ENCODE assay signal across 2 cellular contexts in the genomic region with DNA sequence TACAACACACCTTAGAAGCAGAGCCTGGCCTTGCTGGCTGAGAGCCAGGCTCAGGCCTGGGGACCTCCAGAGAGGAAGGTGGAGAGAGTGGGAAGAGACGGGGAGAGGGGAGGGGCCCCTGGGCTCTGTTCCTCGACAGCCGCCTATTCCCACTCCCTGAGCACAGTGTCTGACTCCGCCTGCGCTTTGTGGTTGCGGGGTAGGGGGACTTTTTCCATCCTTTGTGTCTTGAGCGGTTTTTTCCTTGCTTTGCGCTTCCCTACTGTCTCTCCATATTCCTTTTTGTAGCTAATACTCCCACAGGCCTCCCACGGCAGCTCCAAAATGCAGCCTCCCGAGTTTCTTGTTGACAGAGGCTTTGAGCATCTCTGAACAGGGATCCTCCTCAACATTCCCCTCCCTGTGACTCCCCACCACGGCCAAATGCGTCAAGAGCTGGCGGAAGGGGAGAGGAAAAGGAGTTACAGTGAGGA.
TF ChIP-seq lines count a peak whose summit lies in the region.

No MANE protein-coding gene starts in this region.

TF ChIP-seq in GM23338, 12 proteins besides CTCF, POLR2A, EP300 and RAD21:
- TF ChIP-seq, protein P1, sequence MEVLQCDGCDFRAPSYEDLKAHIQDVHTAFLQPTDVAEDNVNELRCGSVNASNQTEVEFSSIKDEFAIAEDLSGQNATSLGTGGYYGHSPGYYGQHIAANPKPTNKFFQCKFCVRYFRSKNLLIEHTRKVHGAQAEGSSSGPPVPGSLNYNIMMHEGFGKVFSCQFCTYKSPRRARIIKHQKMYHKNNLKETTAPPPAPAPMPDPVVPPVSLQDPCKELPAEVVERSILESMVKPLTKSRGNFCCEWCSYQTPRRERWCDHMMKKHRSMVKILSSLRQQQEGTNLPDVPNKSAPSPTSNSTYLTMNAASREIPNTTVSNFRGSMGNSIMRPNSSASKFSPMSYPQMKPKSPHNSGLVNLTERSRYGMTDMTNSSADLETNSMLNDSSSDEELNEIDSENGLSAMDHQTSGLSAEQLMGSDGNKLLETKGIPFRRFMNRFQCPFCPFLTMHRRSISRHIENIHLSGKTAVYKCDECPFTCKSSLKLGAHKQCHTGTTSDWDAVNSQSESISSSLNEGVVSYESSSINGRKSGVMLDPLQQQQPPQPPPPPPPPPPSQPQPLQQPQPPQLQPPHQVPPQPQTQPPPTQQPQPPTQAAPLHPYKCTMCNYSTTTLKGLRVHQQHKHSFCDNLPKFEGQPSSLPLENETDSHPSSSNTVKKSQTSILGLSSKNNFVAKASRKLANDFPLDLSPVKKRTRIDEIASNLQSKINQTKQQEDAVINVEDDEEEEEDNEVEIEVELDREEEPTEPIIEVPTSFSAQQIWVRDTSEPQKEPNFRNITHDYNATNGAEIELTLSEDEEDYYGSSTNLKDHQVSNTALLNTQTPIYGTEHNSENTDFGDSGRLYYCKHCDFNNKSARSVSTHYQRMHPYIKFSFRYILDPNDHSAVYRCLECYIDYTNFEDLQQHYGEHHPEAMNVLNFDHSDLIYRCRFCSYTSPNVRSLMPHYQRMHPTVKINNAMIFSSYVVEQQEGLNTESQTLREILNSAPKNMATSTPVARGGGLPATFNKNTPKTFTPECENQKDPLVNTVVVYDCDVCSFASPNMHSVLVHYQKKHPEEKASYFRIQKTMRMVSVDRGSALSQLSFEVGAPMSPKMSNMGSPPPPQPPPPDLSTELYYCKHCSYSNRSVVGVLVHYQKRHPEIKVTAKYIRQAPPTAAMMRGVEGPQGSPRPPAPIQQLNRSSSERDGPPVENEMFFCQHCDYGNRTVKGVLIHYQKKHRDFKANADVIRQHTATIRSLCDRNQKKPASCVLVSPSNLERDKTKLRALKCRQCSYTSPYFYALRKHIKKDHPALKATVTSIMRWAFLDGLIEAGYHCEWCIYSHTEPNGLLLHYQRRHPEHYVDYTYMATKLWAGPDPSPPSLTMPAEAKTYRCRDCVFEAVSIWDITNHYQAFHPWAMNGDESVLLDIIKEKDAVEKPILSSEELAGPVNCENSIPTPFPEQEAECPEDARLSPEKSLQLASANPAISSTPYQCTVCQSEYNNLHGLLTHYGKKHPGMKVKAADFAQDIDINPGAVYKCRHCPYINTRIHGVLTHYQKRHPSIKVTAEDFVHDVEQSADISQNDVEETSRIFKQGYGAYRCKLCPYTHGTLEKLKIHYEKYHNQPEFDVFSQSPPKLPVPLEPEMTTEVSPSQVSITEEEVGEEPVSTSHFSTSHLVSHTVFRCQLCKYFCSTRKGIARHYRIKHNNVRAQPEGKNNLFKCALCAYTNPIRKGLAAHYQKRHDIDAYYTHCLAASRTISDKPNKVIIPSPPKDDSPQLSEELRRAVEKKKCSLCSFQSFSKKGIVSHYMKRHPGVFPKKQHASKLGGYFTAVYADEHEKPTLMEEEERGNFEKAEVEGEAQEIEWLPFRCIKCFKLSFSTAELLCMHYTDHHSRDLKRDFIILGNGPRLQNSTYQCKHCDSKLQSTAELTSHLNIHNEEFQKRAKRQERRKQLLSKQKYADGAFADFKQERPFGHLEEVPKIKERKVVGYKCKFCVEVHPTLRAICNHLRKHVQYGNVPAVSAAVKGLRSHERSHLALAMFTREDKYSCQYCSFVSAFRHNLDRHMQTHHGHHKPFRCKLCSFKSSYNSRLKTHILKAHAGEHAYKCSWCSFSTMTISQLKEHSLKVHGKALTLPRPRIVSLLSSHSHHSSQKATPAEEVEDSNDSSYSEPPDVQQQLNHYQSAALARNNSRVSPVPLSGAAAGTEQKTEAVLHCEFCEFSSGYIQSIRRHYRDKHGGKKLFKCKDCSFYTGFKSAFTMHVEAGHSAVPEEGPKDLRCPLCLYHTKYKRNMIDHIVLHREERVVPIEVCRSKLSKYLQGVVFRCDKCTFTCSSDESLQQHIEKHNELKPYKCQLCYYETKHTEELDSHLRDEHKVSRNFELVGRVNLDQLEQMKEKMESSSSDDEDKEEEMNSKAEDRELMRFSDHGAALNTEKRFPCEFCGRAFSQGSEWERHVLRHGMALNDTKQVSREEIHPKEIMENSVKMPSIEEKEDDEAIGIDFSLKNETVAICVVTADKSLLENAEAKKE (CRISPR knock-in tag; IDR thresholded peaks at IDR 0.05): no peak
- no peak for TF ChIP-seq EZH2 (IDR thresholded peaks at IDR 0.05; ENCODE audit: low read depth, unreplicated experiment)
- no peak for TF ChIP-seq NANOG (IDR thresholded peaks at IDR 0.05; ENCODE audit: borderline replicate concordance)
- no peak for TF ChIP-seq STAT1 (IDR thresholded peaks at IDR 0.05; ENCODE audit: unreplicated experiment)
- no peak for TF ChIP-seq ZNF331 (CRISPR knock-in tag; IDR thresholded peaks at IDR 0.05; ENCODE audit: low read depth)
- TF ChIP-seq, protein P2, sequence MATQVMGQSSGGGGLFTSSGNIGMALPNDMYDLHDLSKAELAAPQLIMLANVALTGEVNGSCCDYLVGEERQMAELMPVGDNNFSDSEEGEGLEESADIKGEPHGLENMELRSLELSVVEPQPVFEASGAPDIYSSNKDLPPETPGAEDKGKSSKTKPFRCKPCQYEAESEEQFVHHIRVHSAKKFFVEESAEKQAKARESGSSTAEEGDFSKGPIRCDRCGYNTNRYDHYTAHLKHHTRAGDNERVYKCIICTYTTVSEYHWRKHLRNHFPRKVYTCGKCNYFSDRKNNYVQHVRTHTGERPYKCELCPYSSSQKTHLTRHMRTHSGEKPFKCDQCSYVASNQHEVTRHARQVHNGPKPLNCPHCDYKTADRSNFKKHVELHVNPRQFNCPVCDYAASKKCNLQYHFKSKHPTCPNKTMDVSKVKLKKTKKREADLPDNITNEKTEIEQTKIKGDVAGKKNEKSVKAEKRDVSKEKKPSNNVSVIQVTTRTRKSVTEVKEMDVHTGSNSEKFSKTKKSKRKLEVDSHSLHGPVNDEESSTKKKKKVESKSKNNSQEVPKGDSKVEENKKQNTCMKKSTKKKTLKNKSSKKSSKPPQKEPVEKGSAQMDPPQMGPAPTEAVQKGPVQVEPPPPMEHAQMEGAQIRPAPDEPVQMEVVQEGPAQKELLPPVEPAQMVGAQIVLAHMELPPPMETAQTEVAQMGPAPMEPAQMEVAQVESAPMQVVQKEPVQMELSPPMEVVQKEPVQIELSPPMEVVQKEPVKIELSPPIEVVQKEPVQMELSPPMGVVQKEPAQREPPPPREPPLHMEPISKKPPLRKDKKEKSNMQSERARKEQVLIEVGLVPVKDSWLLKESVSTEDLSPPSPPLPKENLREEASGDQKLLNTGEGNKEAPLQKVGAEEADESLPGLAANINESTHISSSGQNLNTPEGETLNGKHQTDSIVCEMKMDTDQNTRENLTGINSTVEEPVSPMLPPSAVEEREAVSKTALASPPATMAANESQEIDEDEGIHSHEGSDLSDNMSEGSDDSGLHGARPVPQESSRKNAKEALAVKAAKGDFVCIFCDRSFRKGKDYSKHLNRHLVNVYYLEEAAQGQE (IDR thresholded peaks at IDR 0.05; ENCODE audit: unreplicated experiment): no peak
- TF ChIP-seq CREB1 (CRISPR knock-in tag; IDR thresholded peaks at IDR 0.05; ENCODE audit: low read depth): no peak
- TF ChIP-seq, protein P3, sequence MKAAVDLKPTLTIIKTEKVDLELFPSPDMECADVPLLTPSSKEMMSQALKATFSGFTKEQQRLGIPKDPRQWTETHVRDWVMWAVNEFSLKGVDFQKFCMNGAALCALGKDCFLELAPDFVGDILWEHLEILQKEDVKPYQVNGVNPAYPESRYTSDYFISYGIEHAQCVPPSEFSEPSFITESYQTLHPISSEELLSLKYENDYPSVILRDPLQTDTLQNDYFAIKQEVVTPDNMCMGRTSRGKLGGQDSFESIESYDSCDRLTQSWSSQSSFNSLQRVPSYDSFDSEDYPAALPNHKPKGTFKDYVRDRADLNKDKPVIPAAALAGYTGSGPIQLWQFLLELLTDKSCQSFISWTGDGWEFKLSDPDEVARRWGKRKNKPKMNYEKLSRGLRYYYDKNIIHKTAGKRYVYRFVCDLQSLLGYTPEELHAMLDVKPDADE (IDR thresholded peaks at IDR 0.05): no peak
- no peak for TF ChIP-seq JUNB (IDR thresholded peaks at IDR 0.05; ENCODE audit: unreplicated experiment)

TF ChIP-seq in H1, 55 proteins besides CTCF, POLR2A, EP300 and RAD21:
- TF ChIP-seq RNF2 (IDR thresholded peaks at IDR 0.05; ENCODE audit: borderline replicate concordance, low read depth, low read length, missing control alignments, poor library complexity, severe bottlenecking) (no peak), SRF (IDR thresholded peaks at IDR 0.05; ENCODE audit: low read depth, low read length) (no peak), HDAC6 (IDR thresholded peaks at IDR 0.05; ENCODE audit: low read depth, low read length) (no peak), SIRT6 (IDR thresholded peaks at IDR 0.05; ENCODE audit: low read length) (no peak), TCF12 (IDR thresholded peaks at IDR 0.05; ENCODE audit: low read depth, low read length) (no peak), KDM1A (IDR thresholded peaks at IDR 0.05; ENCODE audit: borderline replicate concordance, low read length) (no peak), SIN3A (conservative IDR thresholded peaks at IDR 0.05 in 1 of 2, IDR thresholded peaks at IDR 0.05 in 1 of 2; ENCODE audit: low read depth in 1 of 2, low read length in 2 of 2) (no peak), POLR2AphosphoS5 (IDR thresholded peaks at IDR 0.05; ENCODE audit: low read depth, low read length) (no peak), ASH2L (IDR thresholded peaks at IDR 0.05; ENCODE audit: low read length) (no peak)
- TF ChIP-seq, protein P4, sequence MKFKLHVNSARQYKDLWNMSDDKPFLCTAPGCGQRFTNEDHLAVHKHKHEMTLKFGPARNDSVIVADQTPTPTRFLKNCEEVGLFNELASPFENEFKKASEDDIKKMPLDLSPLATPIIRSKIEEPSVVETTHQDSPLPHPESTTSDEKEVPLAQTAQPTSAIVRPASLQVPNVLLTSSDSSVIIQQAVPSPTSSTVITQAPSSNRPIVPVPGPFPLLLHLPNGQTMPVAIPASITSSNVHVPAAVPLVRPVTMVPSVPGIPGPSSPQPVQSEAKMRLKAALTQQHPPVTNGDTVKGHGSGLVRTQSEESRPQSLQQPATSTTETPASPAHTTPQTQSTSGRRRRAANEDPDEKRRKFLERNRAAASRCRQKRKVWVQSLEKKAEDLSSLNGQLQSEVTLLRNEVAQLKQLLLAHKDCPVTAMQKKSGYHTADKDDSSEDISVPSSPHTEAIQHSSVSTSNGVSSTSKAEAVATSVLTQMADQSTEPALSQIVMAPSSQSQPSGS (IDR thresholded peaks at IDR 0.05; ENCODE audit: low read length): no peak
